Comparison of ENCODE assay signal across 34 cellular contexts in genomic region chr20:42907730-42908129, GRCh38.
"Had no signal": no experiment of that assay in that cellular context is flagged by ENCODE, and none has a peak within 500 bp of the region (broad histone marks: within the 10 kb centered on the region; RNA-seq: fewer than 3 reads in every experiment).

No MANE protein-coding gene starts in this region.

- H3K27me3 ChIP-seq: MG63 had no signal

- H3K36me3 ChIP-seq: MG63 had no signal

- DNase-seq: Kasumi-1, MG63, MM.1S, MV-4-11, NCI-H1048, NCI-H1092, NCI-H1092 treated with DMSO at 0.1 percent for 48 hours, NCI-H1105, NCI-H1105 treated with DMSO at 0.1 percent for 48 hours, NCI-H1417, NCI-H1417 treated with DMSO at 0.1 percent for 48 hours, NCI-H1436, NCI-H1436 treated with DMSO at 0.1 percent for 48 hours, NCI-H146, NCI-H1694, NCI-H1694 treated with DMSO at 0.1 percent for 48 hours, NCI-H187, NCI-H187 treated with DMSO at 0.1 percent for 48 hours, NCI-H1930, NCI-H2029, NCI-H2029 treated with DMSO at 0.1 percent for 48 hours, NCI-H2081, NCI-H2081 treated with DMSO at 0.1 percent for 48 hours, NCI-H2107, NCI-H2171, NCI-H2171 treated with DMSO at 0.1 percent for 48 hours, NCI-H2227 treated with DMSO at 0.1 percent for 48 hours, NCI-H226, NCI-H345, NCI-H446 treated with DMSO at 0.1 percent for 48 hours, NCI-H510A, NCI-H510A treated with DMSO at 0.1 percent for 48 hours, NCI-H524, NCI-H524 treated with DMSO at 0.1 percent for 48 hours had no signal

- H3K9me3 ChIP-seq: MG63 had no signal

- H3K4me3 ChIP-seq: MG63 had no signal
